Comparison of ENCODE assay signal across 9 cellular contexts in genomic region chr7:49774459-49775064, GRCh38. TPM values are rescaled to one million over a fixed set of nuclear protein-coding genes. Genes with fewer than 3 reads are reported as not detected.
DNase-seq lines count a peak whose midpoint lies in the region; FAIRE-seq and TF ChIP-seq lines count a peak whose summit lies in the region.
"Had no signal": no experiment of that assay in that cellular context is flagged by ENCODE, and none has a peak within 500 bp of the region (broad histone marks: within the 10 kb centered on the region; RNA-seq: fewer than 3 reads in every experiment).

No MANE protein-coding gene starts in this region.

- 0 to 1% (median 1%) methylated on average over 15 to 36 of the region's 36 CpGs for WGBS in adrenal gland, 4 donors

- H3K9me3 ChIP-seq in adrenal gland (replicated peaks in 1 of 3) = no peaks in the 10 kb centered on the region

- peak; percentile 85 for DNase-seq in H7
- DNase-seq in bronchial epithelial cell (ENCODE audit: low read depth) = no peak
- no peak for DNase-seq in kidney epithelial cell (ENCODE audit: low read depth)
- no peak for DNase-seq in H54 (ENCODE audit: insufficient read length, low spot score)
- no peak for DNase-seq in NCI-H2029 (lab: John Stamatoyannopoulos, UW)
- DNase-seq in adrenal gland = no peak
- DNase-seq in cortex of kidney (lab: John Stamatoyannopoulos, UW) = no peak
- DNase-seq: foreskin keratinocyte had no signal

- H3K36me3 ChIP-seq in H7 (replicated peaks; ENCODE audit: control insufficient read depth, insufficient read depth, low read length) (no peaks in the 10 kb centered on the region), bronchial epithelial cell (ENCODE audit: control insufficient read depth, insufficient read depth, low read length) (no peaks in the 10 kb centered on the region), kidney epithelial cell (ENCODE audit: control insufficient read depth, insufficient read depth, low read length) (no peaks in the 10 kb centered on the region), adrenal gland (replicated peaks in 1 of 2) (no peaks in the 10 kb centered on the region)

- FAIRE-seq in bronchial epithelial cell (lab: Jason Lieb, UNC) (peak; percentile 32), H54 (lab: Jason Lieb, UNC) (no peak)

- peaks cover 0 to 16% of the 10 kb centered on the region in 2 donors for H3K4me1 ChIP-seq in adrenal gland (replicated peaks in 1 of 2)
- H3K4me1 ChIP-seq: foreskin keratinocyte had no signal

- peak overlapping the region; percentile 56 for H3K4me3 ChIP-seq in H7 (ENCODE audit: insufficient read depth, low read depth, low read length)
- no peak overlapping the region for H3K4me3 ChIP-seq in bronchial epithelial cell (ENCODE audit: low read depth, low read length)
- peak overlapping the region; percentile 33 for H3K4me3 ChIP-seq in kidney epithelial cell (ENCODE audit: low read depth, low read length)
- H3K4me3 ChIP-seq in skin epidermis = peak overlapping the region; percentile 1 to 49 (median 26)
- peak overlapping the region in 1 of 4 donors; percentile 29 for H3K4me3 ChIP-seq in adrenal gland

- peak overlapping the region in 3 of 21 experiments; percentile 0 to 23 (median 6) for H3K27ac ChIP-seq in skin epidermis
- no peak overlapping the region for H3K27ac ChIP-seq in adrenal gland
- H3K27ac ChIP-seq: foreskin keratinocyte had no signal

- TF ChIP-seq POLR2A in H54 (IDR thresholded peaks at IDR 0.05; ENCODE audit: low read depth, low read length) = no peak
- no peak for TF ChIP-seq POLR2A in adrenal gland (IDR thresholded peaks at IDR 0.05)

- H3K27me3 ChIP-seq in H7 (ENCODE audit: control insufficient read depth, insufficient read depth, low read length) (peaks cover 62% of the 10 kb centered on the region), bronchial epithelial cell (ENCODE audit: control insufficient read depth, insufficient read depth, low read length) (peaks cover 22% of the 10 kb centered on the region), kidney epithelial cell (ENCODE audit: control insufficient read depth, insufficient read depth, low read length) (peaks cover 43% of the 10 kb centered on the region), adrenal gland (peaks cover 34% of the 10 kb centered on the region)

- intact Hi-C loops in adrenal gland (cut with DNase I) = no loop called here

- TF ChIP-seq CTCF in bronchial epithelial cell (IDR thresholded peaks at IDR 0.05; ENCODE audit: insufficient read depth, low read length, severe bottlenecking) = no peak
- TF ChIP-seq CTCF in kidney epithelial cell (IDR thresholded peaks at IDR 0.05; ENCODE audit: insufficient read depth, low read length, poor library complexity, severe bottlenecking) = no peak
- TF ChIP-seq CTCF in adrenal gland (IDR thresholded peaks at IDR 0.05) = no peak

RNA-seq across cellular contexts. Expression of gene VWC2, which starts 1.1 kb away (rescaled TPM):
- 0.28 and 0.59 TPM in 2 replicates for total RNA-seq in H7 (2014; rRNA removed; shearing (Covaris generic))
- total RNA-seq in bronchial epithelial cell (not detected in 2 replicates), kidney epithelial cell (under 0.01 TPM in 2 replicates), adrenal gland (under 1 TPM in 2 of 8 donors, not detected in 6; under 0.01 to 0.04 TPM)
- polyA plus RNA-seq in adrenal gland = under 1 TPM in 2 of 3 donors, not detected in 1; under 0.01 to 0.02 TPM
- total RNA-seq: foreskin keratinocyte had no signal
- polyA plus RNA-seq: foreskin keratinocyte had no signal
